In genomic region chr10:122045212-122045611, GRCh38 we compare ENCODE assay signal across 18 cellular contexts. TPM values are rescaled to one million over a fixed set of nuclear protein-coding genes. Genes with fewer than 3 reads are reported as not detected.
DNase-seq lines count a peak whose midpoint lies in the region; ATAC-seq and TF ChIP-seq lines count a peak whose summit lies in the region.
"Had no signal": no experiment of that assay in that cellular context is flagged by ENCODE, and none has a peak within 500 bp of the region (broad histone marks: within the 10 kb centered on the region; RNA-seq: fewer than 3 reads in every experiment).

No MANE protein-coding gene starts in this region.

- DNase-seq in esophagus muscularis mucosa (ENCODE audit: extremely low spot score) = no peak
- DNase-seq in nephron progenitor cell = no peak
- DNase-seq in thyroid gland = no peak
- DNase-seq in NCI-H187 treated with DMSO at 0.1 percent for 48 hours (lab: John Stamatoyannopoulos, UW) = no peak
- DNase-seq in islet precursor cell = no peak
- DNase-seq: activated B cell treated with CpG ODN at 0.5 μM for 24 hours; activated CD4-positive, alpha-beta memory T cell treated with anti-CD3 and anti-CD28 coated beads for 36 hours; activated effector memory CD4-positive, alpha-beta T cell treated with anti-CD3 and anti-CD28 coated beads, Interleukin-2, amount 50 U/mL, for 16 hours; amniotic stem cell; central memory CD4-positive, alpha-beta T cell; NCI-H2107; nucleus accumbens; SK-N-SH had no signal

- peak overlapping the region; percentile 99 for H3K27ac Mint-ChIP-seq in nephron progenitor cell
- H3K27ac Mint-ChIP-seq: activated B cell treated with CpG ODN at 0.5 μM for 24 hours; activated CD4-positive, alpha-beta memory T cell treated with anti-CD3 and anti-CD28 coated beads for 36 hours had no signal

- ATAC-seq in HG02870 (IDR thresholded peaks at IDR 0.05; ENCODE audit: unreplicated experiment) = no peak
- ATAC-seq: esophagus mucosa had no signal

- H3K36me3 ChIP-seq in HUES64 (ENCODE audit: insufficient read depth, low read length) = no peaks in the 10 kb centered on the region
- no peaks in the 10 kb centered on the region for H3K36me3 ChIP-seq in esophagus muscularis mucosa
- no peaks in the 10 kb centered on the region for H3K36me3 ChIP-seq in thyroid gland
- H3K36me3 ChIP-seq: HAP-1 had no signal

- H3K27ac ChIP-seq in HUES64 (ENCODE audit: low read depth, low read length) (peak overlapping the region; percentile 69; the same call in 1 of the 2 replicates), esophagus muscularis mucosa (replicated peaks in 1 of 4) (peak overlapping the region; percentile 82 to 90 (median 86)), thyroid gland (peak overlapping the region; percentile 65 to 86 (median 83))

- WGBS in HUES64 = 92% methylated on average over 5 of the region's 5 CpGs
- WGBS in esophagus muscularis mucosa = 77% methylated on average over 5 of the region's 5 CpGs
- WGBS in thyroid gland, 2 donors = 90 to 91% methylated on average over 5 of the region's 5 CpGs

- peak overlapping the region; percentile 84 for H3K4me3 Mint-ChIP-seq in nephron progenitor cell
- H3K4me3 Mint-ChIP-seq: activated B cell treated with CpG ODN at 0.5 μM for 24 hours; activated CD4-positive, alpha-beta memory T cell treated with anti-CD3 and anti-CD28 coated beads for 36 hours had no signal

- no peak for TF ChIP-seq CTCF in esophagus muscularis mucosa (IDR thresholded peaks at IDR 0.05)
- TF ChIP-seq CTCF in nephron progenitor cell (IDR thresholded peaks at IDR 0.05) = no peak
- no peak for TF ChIP-seq CTCF in thyroid gland (IDR thresholded peaks at IDR 0.05)

- peak overlapping the region; percentile 33; the same call in 1 of the 2 replicates for H3K9ac ChIP-seq in HUES64 (ENCODE audit: low read depth, low read length)
- H3K9ac ChIP-seq: SK-N-SH had no signal

- no peaks in the 10 kb centered on the region for H3K27me3 Mint-ChIP-seq in nephron progenitor cell (ENCODE audit: low read depth, poor library complexity)

- H3K4me1 ChIP-seq in HUES64 (ENCODE audit: insufficient read depth, low read length) = peaks cover 26% of the 10 kb centered on the region
- peaks cover 16 to 73% (median 47%) of the 10 kb centered on the region in 4 donors for H3K4me1 ChIP-seq in esophagus muscularis mucosa
- H3K4me1 ChIP-seq in thyroid gland = peaks cover 8 to 17% of the 10 kb centered on the region in 2 donors

- H3K9me3 Mint-ChIP-seq in nephron progenitor cell = no peaks in the 10 kb centered on the region
- H3K9me3 Mint-ChIP-seq: activated B cell treated with CpG ODN at 0.5 μM for 24 hours; activated CD4-positive, alpha-beta memory T cell treated with anti-CD3 and anti-CD28 coated beads for 36 hours had no signal

- peak overlapping the region; percentile 27 for H3K4me3 ChIP-seq in HUES64 (ENCODE audit: low read length)
- H3K4me3 ChIP-seq in esophagus muscularis mucosa = peak overlapping the region in 3 of 4 donors; percentile 34 to 39 (median 37)
- H3K4me3 ChIP-seq in thyroid gland (replicated peaks in 1 of 3) = no peak overlapping the region
- H3K4me3 ChIP-seq: HAP-1 had no signal

- peaks cover 4% of the 10 kb centered on the region for H3K36me3 Mint-ChIP-seq in nephron progenitor cell (ENCODE audit: low read depth)
- H3K36me3 Mint-ChIP-seq: activated CD4-positive, alpha-beta memory T cell treated with anti-CD3 and anti-CD28 coated beads for 36 hours had no signal

- TF ChIP-seq POLR2A in esophagus muscularis mucosa (IDR thresholded peaks at IDR 0.05; ENCODE audit: low read depth) (no peak), thyroid gland (IDR thresholded peaks at IDR 0.05) (no peak)

- H3K4me1 Mint-ChIP-seq in nephron progenitor cell = peaks cover 64% of the 10 kb centered on the region
- H3K4me1 Mint-ChIP-seq: activated B cell treated with CpG ODN at 0.5 μM for 24 hours had no signal

- intact Hi-C loops in esophagus muscularis mucosa (cut with DNase I) = no loop called here
- intact Hi-C loops in thyroid gland (cut with DNase I) = no loop called here

- no peaks in the 10 kb centered on the region for H3K9me3 ChIP-seq in HUES64 (ENCODE audit: insufficient read depth, low read depth, low read length)
- no peaks in the 10 kb centered on the region for H3K9me3 ChIP-seq in esophagus muscularis mucosa
- H3K9me3 ChIP-seq in thyroid gland = no peaks in the 10 kb centered on the region
- H3K9me3 ChIP-seq: HAP-1, SK-N-SH had no signal

- no peak for TF ChIP-seq EP300 in esophagus muscularis mucosa (IDR thresholded peaks at IDR 0.05)

- no peaks in the 10 kb centered on the region for H3K27me3 ChIP-seq in HUES64 (ENCODE audit: insufficient read depth, low read length)
- no peaks in the 10 kb centered on the region for H3K27me3 ChIP-seq in esophagus muscularis mucosa
- H3K27me3 ChIP-seq in thyroid gland = no peaks in the 10 kb centered on the region

RNA-seq across cellular contexts. Expression of gene TACC2, which starts 56.2 kb away (rescaled TPM):
- polyA plus RNA-seq in HUES64 (2013, experiment 1 of 2) = 36.3 TPM
- polyA plus RNA-seq in HUES64 (2013, experiment 2 of 2) = 34.9 TPM
- total RNA-seq in esophagus muscularis mucosa (10 to 100 TPM; 53.7 to 99.4 (median 75.6) TPM), thyroid gland (100 to 1,000 TPM in 3 of 4 donors, 10 to 100 TPM in 1; 95.9 to 122 (median 114) TPM)
- total RNA-seq: activated B cell treated with CpG ODN at 0.5 μM for 24 hours; activated CD4-positive, alpha-beta memory T cell treated with anti-CD3 and anti-CD28 coated beads for 36 hours; mononuclear cell had no signal

Comparison
In these comparisons a context has a peak if more than half of its experiments do, and no peak if none do; other contexts are left out.
1. H3K4me3 ChIP-seq: peak in HUES64 (single experiment) and esophagus muscularis mucosa (3 of 4); none in thyroid gland (0 of 3).
2. Peak in every context shown above with its lines, with median percentiles within 50 percentile points of each other: H3K27ac ChIP-seq.